In the genomic region with DNA sequence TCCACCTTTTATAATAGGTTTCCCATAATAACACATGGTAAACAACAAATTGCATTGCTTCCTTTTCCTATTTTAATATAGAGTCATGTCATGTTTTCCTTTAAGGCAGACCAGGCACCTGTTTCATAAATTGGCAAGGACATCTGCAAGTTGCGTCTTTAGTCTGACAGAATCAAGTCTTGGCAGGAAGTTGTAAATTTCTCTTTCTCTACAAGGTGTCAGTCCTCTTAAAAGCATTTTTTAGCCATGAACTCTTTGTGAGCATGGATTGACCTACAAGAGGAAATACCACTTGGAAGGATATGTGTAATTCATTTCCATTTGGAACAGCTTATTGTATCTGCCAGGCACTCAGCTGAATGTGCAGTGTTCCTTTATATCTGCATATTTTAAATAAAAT, we compare ENCODE assay signal across 20 cellular contexts.
"Had no signal": no experiment of that assay in that cellular context is flagged by ENCODE, and none has a peak within 500 bp of the region (broad histone marks: within the 10 kb centered on the region; RNA-seq: fewer than 3 reads in every experiment).

No MANE protein-coding gene starts in this region.

- H3K9me3 ChIP-seq: esophagus squamous epithelium, tibial artery had no signal

- H3K27ac ChIP-seq: esophagus squamous epithelium, neural progenitor cell had no signal

- ATAC-seq: activated CD8-positive, alpha-beta T cell treated with anti-CD3 and anti-CD28 coated beads for 36 hours; right cardiac atrium; stimulated activated naive CD8-positive, alpha-beta T cell treated with anti-CD3 and anti-CD28 coated beads, Interleukin-15, Interleukin-2, amounts not matched to agents 100 U/mL and 50 U/mL, for 24 hours; T-cell had no signal

- H3K4me1 ChIP-seq: esophagus squamous epithelium had no signal

- H3K36me3 ChIP-seq: esophagus squamous epithelium, neural progenitor cell, tibial artery had no signal

- H3K27me3 ChIP-seq: esophagus squamous epithelium, neural progenitor cell, tibial artery had no signal

- DNase-seq: activated CD4-positive, alpha-beta T cell treated with anti-CD3 and anti-CD28 coated beads, Interleukin-2, amount 10 ng/mL, durations not matched to agents 24 days and 14 days; activated CD8-positive, alpha-beta T cell treated with anti-CD3 and anti-CD28 coated beads for 36 hours; activated effector memory CD4-positive, alpha-beta T cell treated with Interleukin-2 at 50 U/mL for 16 hours; activated naive CD4-positive, alpha-beta T cell treated with anti-CD3 and anti-CD28 coated beads, Interleukin-2, amount 10 ng/mL, durations not matched to agents 7 days and 5 days; activated T-cell treated with anti-CD3 and anti-CD28 coated beads, Interleukin-2, amount 50 U/mL, for 1 hour; effector CD8-positive, alpha-beta T cell; esophagus squamous epithelium; glutamatergic neuron; hypothalamus; islet precursor cell; mammary epithelial cell; naive B cell; right cardiac atrium; stimulated activated CD4-positive, alpha-beta T cell treated with anti-CD3 and anti-CD28 coated beads, Interleukin-2, amount 100 ng/mL, for 24 hours; stimulated activated naive CD8-positive, alpha-beta T cell treated with anti-CD3 and anti-CD28 coated beads, Interleukin-15, Interleukin-2, amounts not matched to agents 100 U/mL and 50 U/mL, for 24 hours; substantia nigra; T-cell; T-helper 9 cell; tibial artery had no signal

- H3K4me3 ChIP-seq: esophagus squamous epithelium, neural progenitor cell, tibial artery had no signal
